8 cellular contexts compared by ENCODE assay signal in genomic region chr17:7242717-7243576, GRCh38. TPM values are rescaled to one million over a fixed set of nuclear protein-coding genes. Genes with fewer than 3 reads are reported as not detected.
DNase-seq lines count a peak whose midpoint lies in the region; ATAC-seq and TF ChIP-seq lines count a peak whose summit lies in the region.

No MANE protein-coding gene starts in this region.

- H3K79me2 ChIP-seq in GM23338 (replicated peaks; ENCODE audit: insufficient read depth) (peaks cover 39% of the 10 kb centered on the region), MM.1S (ENCODE audit: low read length) (peaks cover 56% of the 10 kb centered on the region)

- no peak for TF ChIP-seq EP300 in gastroesophageal sphincter (IDR thresholded peaks at IDR 0.05)

- H3K36me3 ChIP-seq in GM23338 (ENCODE audit: insufficient read depth) (peaks cover 16% of the 10 kb centered on the region; the same call in 1 of the 2 replicates), MM.1S (replicated peaks; ENCODE audit: insufficient read depth, low read length) (0 out of 2 replicates have a peak, but pooled peaks cover 3% of the 10 kb centered on the region), SJCRH30 (peaks cover 6% of the 10 kb centered on the region; the same call in 1 of the 2 replicates), gastroesophageal sphincter (peaks cover 0 to 51% of the 10 kb centered on the region in 2 donors), neutrophil (peaks cover 50% of the 10 kb centered on the region), subcutaneous abdominal adipose tissue (ENCODE audit: control insufficient read depth in 5 of 5, insufficient read depth in 5 of 5, low read length in 5 of 5) (peaks cover 3 to 42% (median 34%) of the 10 kb centered on the region in 5 donors)

- H3K27me3 ChIP-seq in GM23338 (ENCODE audit: insufficient read depth) (no peaks in the 10 kb centered on the region), MM.1S (replicated peaks; ENCODE audit: insufficient read depth, low read length) (no peaks in the 10 kb centered on the region), SJCRH30 (no peaks in the 10 kb centered on the region), gastroesophageal sphincter (no peaks in the 10 kb centered on the region), neutrophil (no peaks in the 10 kb centered on the region), subcutaneous abdominal adipose tissue (ENCODE audit: control insufficient read depth in 5 of 5, insufficient read depth in 4 of 5, low read length in 5 of 5) (no peaks in the 10 kb centered on the region)

- H3K9me3 ChIP-seq in MM.1S (replicated peaks; ENCODE audit: insufficient read depth, low read length) (no peaks in the 10 kb centered on the region), SJCRH30 (replicated peaks) (no peaks in the 10 kb centered on the region), gastroesophageal sphincter (no peaks in the 10 kb centered on the region), neutrophil (no peaks in the 10 kb centered on the region), subcutaneous abdominal adipose tissue (ENCODE audit: control insufficient read depth in 5 of 5, low read length in 5 of 5) (no peaks in the 10 kb centered on the region)

- ATAC-seq in GM23338 (peak; percentile 55), gastroesophageal sphincter (peak; percentile 40)

- H3K9me2 ChIP-seq in GM23338 (ENCODE audit: insufficient read depth) = no peaks in the 10 kb centered on the region
- no peaks in the 10 kb centered on the region for H3K9me2 ChIP-seq in MM.1S (replicated peaks; ENCODE audit: insufficient read depth, low read length)

- H4K20me1 ChIP-seq in GM23338 (replicated peaks; ENCODE audit: insufficient read depth) (peaks cover 4% of the 10 kb centered on the region; the same call in 1 of the 2 replicates), MM.1S (ENCODE audit: insufficient read depth, low read length) (no peaks in the 10 kb centered on the region)

- H3K27me3 Mint-ChIP-seq in GM23338 (ENCODE audit: insufficient read depth, low read depth, poor library complexity) = peaks cover 23% of the 10 kb centered on the region

- peaks cover 50% of the 10 kb centered on the region for H3K36me3 Mint-ChIP-seq in GM23338 (ENCODE audit: low read depth)

- peak overlapping the region; percentile 78 for H3K4me3 ChIP-seq in GM23338
- H3K4me3 ChIP-seq in MM.1S (ENCODE audit: low read length) = peak overlapping the region; percentile 96
- peak overlapping the region; percentile 84 for H3K4me3 ChIP-seq in SJCRH30
- peak overlapping the region; percentile 78 to 87 for H3K4me3 ChIP-seq in gastroesophageal sphincter
- peak overlapping the region; percentile 84 to 98 for H3K4me3 ChIP-seq in neutrophil (ENCODE audit: low read depth in 1 of 2, low read length in 1 of 2)
- peak overlapping the region; percentile 61 to 98 (median 96) for H3K4me3 ChIP-seq in subcutaneous abdominal adipose tissue (ENCODE audit: low read depth in 1 of 5, low read length in 5 of 5)

- H3K27ac ChIP-seq in GM23338 (ENCODE audit: low read depth) = peak overlapping the region; percentile 93
- peak overlapping the region; percentile 75 for H3K27ac ChIP-seq in MM.1S (ENCODE audit: low read length)
- peak overlapping the region; percentile 79 for H3K27ac ChIP-seq in SJCRH30
- peak overlapping the region; percentile 80 to 98 (median 96) for H3K27ac ChIP-seq in gastroesophageal sphincter
- H3K27ac ChIP-seq in neutrophil = peak overlapping the region; percentile 99
- peak overlapping the region; percentile 99 for H3K27ac ChIP-seq in subcutaneous abdominal adipose tissue (ENCODE audit: low read depth, low read length)

- 1 to 3% methylated on average over 25 to 28 of the region's 50 CpGs for WGBS in gastroesophageal sphincter (ENCODE audit: low coverage in 1 of 2), 2 donors

- H3K4me1 Mint-ChIP-seq in GM23338 = peaks cover 37% of the 10 kb centered on the region

- peak overlapping the region; percentile 84 for H2AFZ ChIP-seq in GM23338
- H2AFZ ChIP-seq in MM.1S (ENCODE audit: low read length) = peak overlapping the region; percentile 84

- H3K9me3 Mint-ChIP-seq in GM23338 = no peaks in the 10 kb centered on the region; the same call in 1 of the 3 replicates

- peaks cover 20% of the 10 kb centered on the region for H3K4me1 ChIP-seq in GM23338 (ENCODE audit: insufficient read depth)
- H3K4me1 ChIP-seq in MM.1S (ENCODE audit: low read length) = peaks cover 15% of the 10 kb centered on the region
- H3K4me1 ChIP-seq in SJCRH30 = 0 out of 2 replicates have a peak, but pooled peaks cover 4% of the 10 kb centered on the region
- peaks cover 8 to 53% (median 25%) of the 10 kb centered on the region in 3 donors for H3K4me1 ChIP-seq in gastroesophageal sphincter
- H3K4me1 ChIP-seq in neutrophil (ENCODE audit: control insufficient read depth in 1 of 2, insufficient read depth in 1 of 2, low read depth in 1 of 2, low read length in 1 of 2) = peaks cover 29 to 34% of the 10 kb centered on the region in 2 experiments
- peaks cover 11 to 38% (median 31%) of the 10 kb centered on the region in 5 donors for H3K4me1 ChIP-seq in subcutaneous abdominal adipose tissue (ENCODE audit: control insufficient read depth in 5 of 5, insufficient read depth in 5 of 5, low read length in 5 of 5)

- DNase-seq in DMS79 treated with DMSO at 0.1 percent for 48 hours (lab: John Stamatoyannopoulos, UW) (peak; percentile 95), GM23338 (ENCODE audit: low spot score) (peak; percentile 99), MM.1S (peak; percentile 96), SJCRH30 (peak; percentile 91 to 92)
- peak; percentile 92 for DNase-seq in activated naive CD4-positive, alpha-beta T cell treated with Interleukin-2 at 50 U/mL for 16 hours

- TF ChIP-seq POLR2A in gastroesophageal sphincter (IDR thresholded peaks at IDR 0.05) = peak; percentile 69

- peaks cover 27% of the 10 kb centered on the region for H3F3A ChIP-seq in GM23338 (replicated peaks; ENCODE audit: low read depth)
- H3F3A ChIP-seq in MM.1S (ENCODE audit: insufficient read depth, low read length) = peaks cover 42% of the 10 kb centered on the region

- H3K27ac Mint-ChIP-seq in GM23338 = peak overlapping the region; percentile 97

- H3K9ac ChIP-seq in MM.1S (ENCODE audit: low read length) = peak overlapping the region; percentile 91
- peak overlapping the region; percentile 91 to 97 (median 95) for H3K9ac ChIP-seq in subcutaneous abdominal adipose tissue (ENCODE audit: low read length in 5 of 5)

- peak in 1 of 2 experiments; percentile 34; a peak in 2 of 4 replicates for TF ChIP-seq CTCF in GM23338 (conservative IDR thresholded peaks at IDR 0.05; ENCODE audit: low read depth in 2 of 2)
- TF ChIP-seq CTCF in MM.1S (IDR thresholded peaks at IDR 0.05; ENCODE audit: low read length) = peak; percentile 12; the same call in 1 of the 2 replicates
- peak in 2 of 4 experiments; percentile 14 to 27 for TF ChIP-seq CTCF in gastroesophageal sphincter (IDR thresholded peaks at IDR 0.05)
- peak; percentile 32 for TF ChIP-seq CTCF in neutrophil (IDR thresholded peaks at IDR 0.05)

- H3K4me2 ChIP-seq in GM23338 (peak overlapping the region; percentile 81), MM.1S (ENCODE audit: low read depth, low read length) (peak overlapping the region; percentile 80)

- peak overlapping the region; percentile 87 for H3K4me3 Mint-ChIP-seq in GM23338

TF ChIP-seq in GM23338, 12 proteins besides CTCF, POLR2A, EP300 and RAD21 (continues in another document):
- no peak for TF ChIP-seq EZH2phosphoT487 (IDR thresholded peaks at IDR 0.05; ENCODE audit: unreplicated experiment)
- no peak for TF ChIP-seq EZH2 (IDR thresholded peaks at IDR 0.05; ENCODE audit: low read depth, unreplicated experiment)
- peak; percentile 85 for TF ChIP-seq CREB1 (CRISPR knock-in tag; IDR thresholded peaks at IDR 0.05; ENCODE audit: low read depth)
- TF ChIP-seq POLR2AphosphoS5 (IDR thresholded peaks at IDR 0.05; ENCODE audit: low read depth) = peak; percentile 83

RNA-seq across cellular contexts. Expression of gene GABARAP, which starts 0.7 kb away (rescaled TPM):
- total RNA-seq in GM23338 (2014; rRNA removed; shearing (Covaris generic)) = 88.8 and 128 TPM in 2 replicates
- polyA plus RNA-seq in GM23338 (2016; fragmentation: Nextera tagmentation; extraction: Ambion mirVana) = 497 and 520 TPM in 2 replicates
- total RNA-seq in SJCRH30 (2014; rRNA removed; shearing (Covaris generic)) = 139 and 141 TPM in 2 replicates
- total RNA-seq in gastroesophageal sphincter = 100 to 1,000 TPM; 289 to 437 (median 386) TPM

RNA-seq across cellular contexts. Expression of gene PHF23, which starts 3.7 kb away (rescaled TPM):
- 33.2 and 51.0 TPM in 2 replicates for total RNA-seq in GM23338 (2014; rRNA removed; shearing (Covaris generic))
- polyA plus RNA-seq in GM23338 (2016; fragmentation: Nextera tagmentation; extraction: Ambion mirVana) = 35.4 and 36.6 TPM in 2 replicates
- 28.7 and 30.9 TPM in 2 replicates for total RNA-seq in SJCRH30 (2014; rRNA removed; shearing (Covaris generic))
- 10 to 100 TPM; 29.4 to 38.2 (median 31.0) TPM for total RNA-seq in gastroesophageal sphincter

RNA-seq across cellular contexts. Expression of gene CTDNEP1, which starts 8.6 kb away (rescaled TPM):
- 93.4 and 109 TPM in 2 replicates for total RNA-seq in GM23338 (2014; rRNA removed; shearing (Covaris generic))
- 48.1 and 55.2 TPM in 2 replicates for polyA plus RNA-seq in GM23338 (2016; fragmentation: Nextera tagmentation; extraction: Ambion mirVana)
- 36.1 and 36.9 TPM in 2 replicates for total RNA-seq in SJCRH30 (2014; rRNA removed; shearing (Covaris generic))
- total RNA-seq in gastroesophageal sphincter = 10 to 100 TPM; 33.8 to 66.3 (median 52.5) TPM

RNA-seq across cellular contexts. Expression of gene DVL2, which starts 8.6 kb away (rescaled TPM):
- 53.9 and 80.6 TPM in 2 replicates for total RNA-seq in GM23338 (2014; rRNA removed; shearing (Covaris generic))
- polyA plus RNA-seq in GM23338 (2016; fragmentation: Nextera tagmentation; extraction: Ambion mirVana) = 17.6 and 19.7 TPM in 2 replicates
- total RNA-seq in SJCRH30 (2014; rRNA removed; shearing (Covaris generic)) = 33.4 and 39.0 TPM in 2 replicates
- total RNA-seq in gastroesophageal sphincter = 10 to 100 TPM; 33.0 to 53.9 (median 45.0) TPM

RNA-seq across cellular contexts. Expression of gene ELP5, which starts 9.1 kb away (rescaled TPM):
- 23.2 and 41.4 TPM in 2 replicates for total RNA-seq in GM23338 (2014; rRNA removed; shearing (Covaris generic))
- 38.3 and 40.9 TPM in 2 replicates for polyA plus RNA-seq in GM23338 (2016; fragmentation: Nextera tagmentation; extraction: Ambion mirVana)
- 39.6 and 43.8 TPM in 2 replicates for total RNA-seq in SJCRH30 (2014; rRNA removed; shearing (Covaris generic))
- total RNA-seq in gastroesophageal sphincter = 10 to 100 TPM; 29.6 to 36.8 (median 33.8) TPM

Comparison
In these comparisons a context has a peak if more than half of its experiments do, and no peak if none do; other contexts are left out.
1. Peak in every context shown above with its lines: DNase-seq, ATAC-seq, H3K4me3 ChIP-seq and H3K27ac ChIP-seq.